1 cellular context compared by ENCODE assay signal in the genomic region with DNA sequence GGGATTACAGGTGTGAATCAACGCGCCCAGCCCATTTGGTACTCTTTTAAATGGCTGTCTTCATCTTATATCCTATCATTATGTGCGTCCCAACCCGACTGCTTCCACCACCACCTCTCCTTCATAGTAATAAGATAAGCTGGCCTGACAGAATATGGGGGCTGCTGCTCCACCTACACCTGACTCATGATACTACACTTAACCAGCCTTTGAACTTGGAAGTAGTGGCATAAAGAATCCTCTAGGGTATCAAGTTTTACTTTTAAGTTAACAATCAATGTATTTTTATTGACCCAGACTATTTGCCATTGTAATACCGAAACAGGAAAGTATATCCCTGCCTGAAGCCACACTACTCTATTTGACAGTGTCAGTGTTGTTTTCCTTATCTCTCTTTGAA.
TF ChIP-seq lines count a peak whose summit lies in the region.

No MANE protein-coding gene starts in this region.

TF ChIP-seq in GM12878, 131 proteins besides CTCF, POLR2A, EP300 and RAD21:
- TF ChIP-seq IRF4 (IDR thresholded peaks at IDR 0.05; ENCODE audit: low read depth, low read length): no peak
- TF ChIP-seq, protein P1, sequence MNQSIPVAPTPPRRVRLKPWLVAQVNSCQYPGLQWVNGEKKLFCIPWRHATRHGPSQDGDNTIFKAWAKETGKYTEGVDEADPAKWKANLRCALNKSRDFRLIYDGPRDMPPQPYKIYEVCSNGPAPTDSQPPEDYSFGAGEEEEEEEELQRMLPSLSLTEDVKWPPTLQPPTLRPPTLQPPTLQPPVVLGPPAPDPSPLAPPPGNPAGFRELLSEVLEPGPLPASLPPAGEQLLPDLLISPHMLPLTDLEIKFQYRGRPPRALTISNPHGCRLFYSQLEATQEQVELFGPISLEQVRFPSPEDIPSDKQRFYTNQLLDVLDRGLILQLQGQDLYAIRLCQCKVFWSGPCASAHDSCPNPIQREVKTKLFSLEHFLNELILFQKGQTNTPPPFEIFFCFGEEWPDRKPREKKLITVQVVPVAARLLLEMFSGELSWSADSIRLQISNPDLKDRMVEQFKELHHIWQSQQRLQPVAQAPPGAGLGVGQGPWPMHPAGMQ (IDR thresholded peaks at IDR 0.05; ENCODE audit: borderline replicate concordance): no peak
- TF ChIP-seq POLR2AphosphoS5 (IDR thresholded peaks at IDR 0.05; ENCODE audit: low read length): no peak
- TF ChIP-seq KLF5 (IDR thresholded peaks at IDR 0.05; ENCODE audit: partially characterized antibody): no peak
- TF ChIP-seq, protein P2, sequence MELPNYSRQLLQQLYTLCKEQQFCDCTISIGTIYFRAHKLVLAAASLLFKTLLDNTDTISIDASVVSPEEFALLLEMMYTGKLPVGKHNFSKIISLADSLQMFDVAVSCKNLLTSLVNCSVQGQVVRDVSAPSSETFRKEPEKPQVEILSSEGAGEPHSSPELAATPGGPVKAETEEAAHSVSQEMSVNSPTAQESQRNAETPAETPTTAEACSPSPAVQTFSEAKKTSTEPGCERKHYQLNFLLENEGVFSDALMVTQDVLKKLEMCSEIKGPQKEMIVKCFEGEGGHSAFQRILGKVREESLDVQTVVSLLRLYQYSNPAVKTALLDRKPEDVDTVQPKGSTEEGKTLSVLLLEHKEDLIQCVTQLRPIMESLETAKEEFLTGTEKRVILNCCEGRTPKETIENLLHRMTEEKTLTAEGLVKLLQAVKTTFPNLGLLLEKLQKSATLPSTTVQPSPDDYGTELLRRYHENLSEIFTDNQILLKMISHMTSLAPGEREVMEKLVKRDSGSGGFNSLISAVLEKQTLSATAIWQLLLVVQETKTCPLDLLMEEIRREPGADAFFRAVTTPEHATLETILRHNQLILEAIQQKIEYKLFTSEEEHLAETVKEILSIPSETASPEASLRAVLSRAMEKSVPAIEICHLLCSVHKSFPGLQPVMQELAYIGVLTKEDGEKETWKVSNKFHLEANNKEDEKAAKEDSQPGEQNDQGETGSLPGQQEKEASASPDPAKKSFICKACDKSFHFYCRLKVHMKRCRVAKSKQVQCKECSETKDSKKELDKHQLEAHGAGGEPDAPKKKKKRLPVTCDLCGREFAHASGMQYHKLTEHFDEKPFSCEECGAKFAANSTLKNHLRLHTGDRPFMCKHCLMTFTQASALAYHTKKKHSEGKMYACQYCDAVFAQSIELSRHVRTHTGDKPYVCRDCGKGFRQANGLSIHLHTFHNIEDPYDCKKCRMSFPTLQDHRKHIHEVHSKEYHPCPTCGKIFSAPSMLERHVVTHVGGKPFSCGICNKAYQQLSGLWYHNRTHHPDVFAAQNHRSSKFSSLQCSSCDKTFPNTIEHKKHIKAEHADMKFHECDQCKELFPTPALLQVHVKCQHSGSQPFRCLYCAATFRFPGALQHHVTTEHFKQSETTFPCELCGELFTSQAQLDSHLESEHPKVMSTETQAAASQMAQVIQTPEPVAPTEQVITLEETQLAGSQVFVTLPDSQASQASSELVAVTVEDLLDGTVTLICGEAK (IDR thresholded peaks at IDR 0.05; ENCODE audit: borderline replicate concordance): no peak
- TF ChIP-seq, protein P3, sequence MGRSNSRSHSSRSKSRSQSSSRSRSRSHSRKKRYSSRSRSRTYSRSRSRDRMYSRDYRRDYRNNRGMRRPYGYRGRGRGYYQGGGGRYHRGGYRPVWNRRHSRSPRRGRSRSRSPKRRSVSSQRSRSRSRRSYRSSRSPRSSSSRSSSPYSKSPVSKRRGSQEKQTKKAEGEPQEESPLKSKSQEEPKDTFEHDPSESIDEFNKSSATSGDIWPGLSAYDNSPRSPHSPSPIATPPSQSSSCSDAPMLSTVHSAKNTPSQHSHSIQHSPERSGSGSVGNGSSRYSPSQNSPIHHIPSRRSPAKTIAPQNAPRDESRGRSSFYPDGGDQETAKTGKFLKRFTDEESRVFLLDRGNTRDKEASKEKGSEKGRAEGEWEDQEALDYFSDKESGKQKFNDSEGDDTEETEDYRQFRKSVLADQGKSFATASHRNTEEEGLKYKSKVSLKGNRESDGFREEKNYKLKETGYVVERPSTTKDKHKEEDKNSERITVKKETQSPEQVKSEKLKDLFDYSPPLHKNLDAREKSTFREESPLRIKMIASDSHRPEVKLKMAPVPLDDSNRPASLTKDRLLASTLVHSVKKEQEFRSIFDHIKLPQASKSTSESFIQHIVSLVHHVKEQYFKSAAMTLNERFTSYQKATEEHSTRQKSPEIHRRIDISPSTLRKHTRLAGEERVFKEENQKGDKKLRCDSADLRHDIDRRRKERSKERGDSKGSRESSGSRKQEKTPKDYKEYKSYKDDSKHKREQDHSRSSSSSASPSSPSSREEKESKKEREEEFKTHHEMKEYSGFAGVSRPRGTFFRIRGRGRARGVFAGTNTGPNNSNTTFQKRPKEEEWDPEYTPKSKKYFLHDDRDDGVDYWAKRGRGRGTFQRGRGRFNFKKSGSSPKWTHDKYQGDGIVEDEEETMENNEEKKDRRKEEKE (IDR thresholded peaks at IDR 0.05): no peak
- TF ChIP-seq RAD51 (IDR thresholded peaks at IDR 0.05): no peak
- TF ChIP-seq, protein P4, sequence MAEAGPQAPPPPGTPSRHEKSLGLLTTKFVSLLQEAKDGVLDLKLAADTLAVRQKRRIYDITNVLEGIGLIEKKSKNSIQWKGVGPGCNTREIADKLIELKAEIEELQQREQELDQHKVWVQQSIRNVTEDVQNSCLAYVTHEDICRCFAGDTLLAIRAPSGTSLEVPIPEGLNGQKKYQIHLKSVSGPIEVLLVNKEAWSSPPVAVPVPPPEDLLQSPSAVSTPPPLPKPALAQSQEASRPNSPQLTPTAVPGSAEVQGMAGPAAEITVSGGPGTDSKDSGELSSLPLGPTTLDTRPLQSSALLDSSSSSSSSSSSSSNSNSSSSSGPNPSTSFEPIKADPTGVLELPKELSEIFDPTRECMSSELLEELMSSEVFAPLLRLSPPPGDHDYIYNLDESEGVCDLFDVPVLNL (IDR thresholded peaks at IDR 0.05; ENCODE audit: low read depth, low read length): no peak
- no peak for TF ChIP-seq HDAC6 (IDR thresholded peaks at IDR 0.05; ENCODE audit: unreplicated experiment)
